Comparison of ENCODE assay signal across 32 cellular contexts in the genomic region with DNA sequence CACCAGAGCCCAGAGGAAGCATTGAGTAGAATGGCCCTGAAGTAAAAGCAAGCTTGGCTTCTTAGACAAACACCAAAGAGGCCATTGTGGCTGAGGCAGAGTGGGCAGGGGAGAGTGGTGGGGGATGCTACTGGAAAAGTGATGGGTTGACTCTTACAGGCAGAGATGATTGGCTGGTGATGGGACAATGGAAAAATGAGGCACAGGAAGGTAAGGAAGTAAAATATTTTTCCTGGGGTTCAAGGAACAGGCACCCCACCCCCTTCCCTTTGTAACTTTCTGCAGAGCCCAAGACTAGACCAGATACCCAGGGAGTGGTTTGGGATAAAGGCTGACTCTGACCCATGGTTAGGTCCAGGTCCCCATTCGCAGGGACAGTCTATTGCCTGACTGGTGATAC. TPM values are rescaled to one million over a fixed set of nuclear protein-coding genes. Genes with fewer than 3 reads are reported as not detected.
"Had no signal": no experiment of that assay in that cellular context is flagged by ENCODE, and none has a peak within 500 bp of the region (broad histone marks: within the 10 kb centered on the region; RNA-seq: fewer than 3 reads in every experiment).

No MANE protein-coding gene starts in this region.

- H3K9ac ChIP-seq: neural progenitor cell had no signal

- H3K36me3 ChIP-seq: neural progenitor cell, pancreas, right lobe of liver, uterus had no signal

- ATAC-seq: naive thymus-derived CD4-positive, alpha-beta T cell; natural killer cell; pancreas; psoas muscle; right cardiac atrium; right lobe of liver; stimulated activated effector memory CD8-positive, alpha-beta T cell treated with anti-CD3 and anti-CD28 coated beads, Interleukin-12 subunit alpha, Interleukin-12 subunit beta, amount 100 ng/mL, for 72 hours; stimulated activated naive B cell treated with anti-CD40 and anti-IgM and Interleukin-4, amounts not matched to agents 10 μg/mL and 1 μg/mL and 100 μg/mL, for 72 hours; upper lobe of right lung had no signal

- H3K9me3 Mint-ChIP-seq: naive thymus-derived CD4-positive, alpha-beta T cell; natural killer cell; nephron; neural progenitor cell; stimulated activated effector memory CD8-positive, alpha-beta T cell treated with anti-CD3 and anti-CD28 coated beads, Interleukin-12 subunit alpha, Interleukin-12 subunit beta, amount 100 ng/mL, for 72 hours; stimulated activated naive B cell treated with anti-CD40 and anti-IgM and Interleukin-4, amounts not matched to agents 10 μg/mL and 1 μg/mL and 100 μg/mL, for 72 hours; stimulated activated naive CD8-positive, alpha-beta T cell treated with anti-CD3 and anti-CD28 coated beads, Interleukin-15, Interleukin-2, amounts not matched to agents 100 ng/mL and 50 ng/mL, for 24 hours had no signal

- H3K4me3 ChIP-seq: neural progenitor cell, pancreas, psoas muscle, right lobe of liver, sigmoid colon, stomach, suprapubic skin, testis, tibial artery, transverse colon, upper lobe of right lung, uterus had no signal

- H2AFZ ChIP-seq: neural progenitor cell had no signal

- H3K4me2 ChIP-seq: neural progenitor cell had no signal

- H3K9me3 ChIP-seq: neutrophil, pancreas, psoas muscle, right lobe of liver, sigmoid colon, stomach, suprapubic skin, testis, tibial artery, transverse colon, upper lobe of right lung, uterus had no signal

- H3K4me1 ChIP-seq: pancreas, psoas muscle, right lobe of liver, sigmoid colon, suprapubic skin, tibial artery, uterus had no signal

- H3K27me3 Mint-ChIP-seq: naive thymus-derived CD4-positive, alpha-beta T cell; stimulated activated naive B cell treated with anti-CD40 and anti-IgM and Interleukin-4, amounts not matched to agents 10 μg/mL and 1 μg/mL and 100 μg/mL, for 72 hours; stimulated activated naive CD8-positive, alpha-beta T cell treated with anti-CD3 and anti-CD28 coated beads, Interleukin-15, Interleukin-2, amounts not matched to agents 100 ng/mL and 50 ng/mL, for 24 hours; type B pancreatic cell had no signal

- H3K27ac ChIP-seq: neural progenitor cell, neutrophil, pancreas, psoas muscle, right lobe of liver, sigmoid colon, stomach, suprapubic skin, testis, tibial artery, transverse colon, upper lobe of right lung, uterus had no signal

- H3K27me3 ChIP-seq: neural progenitor cell, neutrophil, pancreas, right lobe of liver, stomach, suprapubic skin, testis, tibial artery, transverse colon, upper lobe of right lung, uterus had no signal

- FAIRE-seq: pancreas, small intestine had no signal

- H3K4me3 Mint-ChIP-seq: naive thymus-derived CD4-positive, alpha-beta T cell; natural killer cell; nephron; neural progenitor cell; stimulated activated effector memory CD8-positive, alpha-beta T cell treated with anti-CD3 and anti-CD28 coated beads, Interleukin-12 subunit alpha, Interleukin-12 subunit beta, amount 100 ng/mL, for 72 hours; stimulated activated naive B cell treated with anti-CD40 and anti-IgM and Interleukin-4, amounts not matched to agents 10 μg/mL and 1 μg/mL and 100 μg/mL, for 72 hours; stimulated activated naive CD8-positive, alpha-beta T cell treated with anti-CD3 and anti-CD28 coated beads, Interleukin-15, Interleukin-2, amounts not matched to agents 100 ng/mL and 50 ng/mL, for 24 hours; type B pancreatic cell had no signal

- DNase-seq: naive thymus-derived CD4-positive, alpha-beta T cell; natural killer cell; nucleus accumbens; pancreas; psoas muscle; right cardiac atrium; right lobe of liver; sigmoid colon; small intestine; stimulated activated CD4-positive, alpha-beta T cell treated with anti-CD3 and anti-CD28 coated beads, Interleukin-15, amount 100 ng/mL, for 24 hours; stimulated activated CD4-positive, alpha-beta T cell treated with anti-CD3 and anti-CD28 coated beads, Interleukin-2, amount 100 ng/mL, for 24 hours; stimulated activated CD4-positive, alpha-beta T cell treated with anti-CD3 and anti-CD28 coated beads, Interleukin-2, amount 100 ng/mL, for 48 hours; stimulated activated CD4-positive, alpha-beta T cell treated with anti-CD3 and anti-CD28 coated beads, Interleukin-4, amount 100 ng/mL, for 24 hours; stimulated activated naive B cell treated with anti-CD40 and anti-IgM and Interleukin-4, amounts not matched to agents 10 μg/mL and 1 μg/mL and 100 μg/mL, for 72 hours; stimulated activated naive CD4-positive, alpha-beta T cell treated with Interleukin-2 at 50 U/mL for 16 hours; stomach; testis; tibial artery; transverse colon; upper lobe of right lung; uterus had no signal

- H3K27ac Mint-ChIP-seq: natural killer cell; nephron; neural progenitor cell; stimulated activated effector memory CD8-positive, alpha-beta T cell treated with anti-CD3 and anti-CD28 coated beads, Interleukin-12 subunit alpha, Interleukin-12 subunit beta, amount 100 ng/mL, for 72 hours; stimulated activated naive B cell treated with anti-CD40 and anti-IgM and Interleukin-4, amounts not matched to agents 10 μg/mL and 1 μg/mL and 100 μg/mL, for 72 hours; stimulated activated naive CD8-positive, alpha-beta T cell treated with anti-CD3 and anti-CD28 coated beads, Interleukin-15, Interleukin-2, amounts not matched to agents 100 ng/mL and 50 ng/mL, for 24 hours had no signal

RNA-seq across cellular contexts. Expression of gene COL2A1, which starts 34.9 kb away (rescaled TPM):
- total RNA-seq: naive thymus-derived CD4-positive, alpha-beta T cell; natural killer cell; posterior vena cava; renal cortical epithelial cell; right cardiac atrium; right lobe of liver; sigmoid colon; subcutaneous adipose tissue; suprapubic skin; upper lobe of right lung had no signal
- polyA plus RNA-seq: naive thymus-derived CD4-positive, alpha-beta T cell; urinary bladder had no signal
